ENCODE assay signal across 8 cellular contexts in the genomic region with DNA sequence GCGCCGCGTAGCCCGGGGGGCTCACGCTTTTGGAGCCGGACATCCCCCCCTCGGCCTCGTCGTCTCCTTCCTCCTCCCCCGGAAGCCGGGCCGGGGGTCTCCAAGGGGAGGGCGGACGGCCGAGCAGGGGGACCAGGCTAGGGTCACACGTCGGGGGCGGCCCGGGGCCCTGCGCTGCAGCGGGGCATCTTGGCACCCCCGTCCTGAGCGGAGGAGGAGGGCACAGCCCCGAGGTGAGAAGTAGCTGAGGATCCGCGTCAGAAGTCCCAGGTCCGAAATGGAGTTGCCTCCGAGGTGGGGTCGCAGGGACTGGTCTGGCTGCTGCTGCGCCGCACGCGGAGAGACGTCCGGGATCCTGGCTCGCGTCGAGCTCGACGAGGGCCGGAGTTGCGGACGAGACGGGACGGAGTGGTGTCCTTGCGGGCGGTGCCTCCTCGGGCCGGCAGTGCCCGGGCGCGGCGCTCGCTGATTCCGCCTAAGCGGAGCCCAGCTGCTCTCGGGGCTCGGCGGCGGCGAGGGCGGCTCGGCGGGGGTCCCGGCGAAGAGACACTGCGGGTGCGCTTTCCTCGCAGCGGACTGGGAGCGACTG. TPM values are rescaled to one million over a fixed set of nuclear protein-coding genes. Genes with fewer than 3 reads are reported as not detected.
DNase-seq lines count a peak whose midpoint lies in the region; ATAC-seq and TF ChIP-seq lines count a peak whose summit lies in the region.

A gene (minus strand): TSS at position 588 of the 589 bp plus-strand sequence. CDS start 545 bp downstream, at position 43.

- in situ Hi-C loops in mammary epithelial cell (cut with MboI; ENCODE audit: low sequenced_read_pairs in 2 of 2), result no loop called here

- H3K27me3 ChIP-seq in A673 (replicated peaks; ENCODE audit: insufficient read depth, low read depth, low read length, poor library complexity) (peaks cover 78% of the 10 kb centered on the region), mammary epithelial cell (ENCODE audit: insufficient read depth, low read length) (peaks cover 29% of the 10 kb centered on the region)

- no peak within 1 kb of the TSS for H3K27ac Mint-ChIP-seq in stimulated activated naive CD8-positive, alpha-beta T cell treated with anti-CD3 and anti-CD28 coated beads, Interleukin-15, amount 100 ng/mL, for 72 hours

- intact Hi-C loops in A673 (cut with micrococcal nuclease; ENCODE audit: unreplicated experiment), result no loop called here
- intact Hi-C loops in mammary epithelial cell (cut with micrococcal nuclease), result loop anchor here (2.0 to 5.0 kb wide), 2 partner anchors 39 to 110 kb away; no protein-coding TSS in a partner anchor

- BruUV-seq in A673 (replicated peaks; lab: Mats Ljungman, UMichigan) (no TSS peak), mammary epithelial cell (replicated peaks; lab: Mats Ljungman, UMichigan) (no TSS peak)

- H3K4me1 ChIP-seq in A673 (ENCODE audit: insufficient read depth, low read length, poor library complexity, severe bottlenecking) (no peaks in the 10 kb centered on the region), mammary epithelial cell (ENCODE audit: insufficient read depth, low read length) (peaks cover 8% of the 10 kb centered on the region)

- H3K27ac ChIP-seq in A673 (ENCODE audit: low read depth, low read length, poor library complexity, severe bottlenecking), result no peak within 1 kb of the TSS
- no peak within 1 kb of the TSS for H3K27ac ChIP-seq in mammary epithelial cell (ENCODE audit: insufficient read depth, low read depth, low read length)

- no peaks in the 10 kb centered on the region for H3K79me2 ChIP-seq in mammary epithelial cell (ENCODE audit: insufficient read depth, low read length)

- dilution Hi-C loops in mammary epithelial cell (cut with HindIII; ENCODE audit: low sequenced_read_pairs), result no loop called here

- CTCF ChIA-PET in A673 (lab: Charles Lee), result interaction anchor here (0.7 kb wide), 1 partner anchor 114 kb away, joined by 7 read pairs; no protein-coding TSS in a partner anchor
- CTCF ChIA-PET in mammary epithelial cell (lab: Charles Lee; ENCODE audit: low non-redundant PET), result no interaction called here

- H3K9me3 Mint-ChIP-seq in stimulated activated naive CD8-positive, alpha-beta T cell treated with anti-CD3 and anti-CD28 coated beads, Interleukin-15, amount 100 ng/mL, for 72 hours, result no peaks in the 10 kb centered on the region

- H3K36me3 ChIP-seq in A673 (ENCODE audit: insufficient read depth, low read length, poor library complexity, severe bottlenecking) (no peaks in the 10 kb centered on the region), mammary epithelial cell (ENCODE audit: insufficient read depth, low read length) (no peaks in the 10 kb centered on the region)

- ATAC-seq in stimulated activated naive CD8-positive, alpha-beta T cell treated with anti-CD3 and anti-CD28 coated beads, Interleukin-15, amount 100 ng/mL, for 72 hours, result peak; percentile 45
- ATAC-seq in GM18511 (IDR thresholded peaks at IDR 0.05; ENCODE audit: unreplicated experiment), result no peak
- no peak for ATAC-seq in GM21528 (IDR thresholded peaks at IDR 0.05; ENCODE audit: low FRiP score, unreplicated experiment)
- no peak for ATAC-seq in GM21515 (IDR thresholded peaks at IDR 0.05; ENCODE audit: unreplicated experiment)

- peaks cover 2% of the 10 kb centered on the region for H4K20me1 ChIP-seq in mammary epithelial cell (ENCODE audit: insufficient read depth, low read length)

- H3K9me3 ChIP-seq in A673 (ENCODE audit: low read depth, low read length, poor library complexity, severe bottlenecking), result no peaks in the 10 kb centered on the region
- no peaks in the 10 kb centered on the region for H3K9me3 ChIP-seq in mammary epithelial cell (replicated peaks; ENCODE audit: insufficient read depth, low read length)

- DNase-seq in A673 (ENCODE audit: low spot score) (no peak), HK-2 (ENCODE audit: unreplicated experiment) (peak; percentile 21), mammary epithelial cell (peak; percentile 3), left kidney (ENCODE audit: low read depth, low spot score) (peak; percentile 64)
- peak; percentile 23 to 26 for DNase-seq in stimulated activated naive CD8-positive, alpha-beta T cell treated with anti-CD3 and anti-CD28 coated beads, Interleukin-15, amount 100 ng/mL, for 72 hours

- POLR2A ChIA-PET in A673 (lab: Charles Lee; ENCODE audit: low non-redundant PET), result no interaction called here

- TF ChIP-seq CTCF in A673 (conservative IDR thresholded peaks at IDR 0.05; ENCODE audit: low read depth, low read length) (no peak), mammary epithelial cell (conservative IDR thresholded peaks at IDR 0.05 in 1 of 2, IDR thresholded peaks at IDR 0.05 in 1 of 2; ENCODE audit: extremely low read depth in 1 of 2, insufficient read depth in 1 of 2, low read depth in 1 of 2, low read length in 2 of 2) (no peak)

- H2AFZ ChIP-seq in mammary epithelial cell (ENCODE audit: low read depth, low read length), result peak within 1 kb of the TSS; percentile 75

- H3K4me3 ChIP-seq in A673 (ENCODE audit: low read depth, low read length, poor library complexity, severe bottlenecking) (peak within 1 kb of the TSS; percentile 45), mammary epithelial cell (replicated peaks in 1 of 3; ENCODE audit: insufficient read depth in 1 of 3, low read depth in 2 of 3, low read length in 3 of 3) (peak within 1 kb of the TSS; percentile 37 to 41 (median 40))

- peaks cover 64% of the 10 kb centered on the region for H3K27me3 Mint-ChIP-seq in stimulated activated naive CD8-positive, alpha-beta T cell treated with anti-CD3 and anti-CD28 coated beads, Interleukin-15, amount 100 ng/mL, for 72 hours

- no peak within 1 kb of the TSS for H3K9ac ChIP-seq in mammary epithelial cell (ENCODE audit: insufficient read depth, low read length)

- 10% methylated on average over 2 of the region's 71 CpGs for WGBS in mammary epithelial cell (ENCODE audit: low coverage, missing lambda C conversion rate)

- peaks cover 10% of the 10 kb centered on the region for H3K4me1 Mint-ChIP-seq in stimulated activated naive CD8-positive, alpha-beta T cell treated with anti-CD3 and anti-CD28 coated beads, Interleukin-15, amount 100 ng/mL, for 72 hours

- H3K4me2 ChIP-seq in mammary epithelial cell (ENCODE audit: insufficient read depth, low read depth, low read length), result peak within 1 kb of the TSS; percentile 88

- peak within 1 kb of the TSS; percentile 50 to 62 for H3K4me3 Mint-ChIP-seq in stimulated activated naive CD8-positive, alpha-beta T cell treated with anti-CD3 and anti-CD28 coated beads, Interleukin-15, amount 100 ng/mL, for 72 hours

RNA-seq across cellular contexts. Expression of the gene that starts here (rescaled TPM):
- 0.21 and 0.22 TPM in 2 replicates for total RNA-seq in A673 (2021)
- total RNA-seq in mammary epithelial cell, result under 1 TPM in 1 of 2 donors, not detected in 1; 0.67 TPM
- 0.06 TPM for polyA plus RNA-seq in mammary epithelial cell
- not detected for polyA minus RNA-seq in mammary epithelial cell

Comparison
In these comparisons a context has a peak if more than half of its experiments do, and no peak if none do; other contexts are left out.
1. Peak in DNase-seq, H3K4me3 ChIP-seq and H3K4me2 ChIP-seq in mammary epithelial cell; RNA of the gene not detected or under 1 TPM.